Comparison of ENCODE assay signal across 1 cellular context in the genomic region with DNA sequence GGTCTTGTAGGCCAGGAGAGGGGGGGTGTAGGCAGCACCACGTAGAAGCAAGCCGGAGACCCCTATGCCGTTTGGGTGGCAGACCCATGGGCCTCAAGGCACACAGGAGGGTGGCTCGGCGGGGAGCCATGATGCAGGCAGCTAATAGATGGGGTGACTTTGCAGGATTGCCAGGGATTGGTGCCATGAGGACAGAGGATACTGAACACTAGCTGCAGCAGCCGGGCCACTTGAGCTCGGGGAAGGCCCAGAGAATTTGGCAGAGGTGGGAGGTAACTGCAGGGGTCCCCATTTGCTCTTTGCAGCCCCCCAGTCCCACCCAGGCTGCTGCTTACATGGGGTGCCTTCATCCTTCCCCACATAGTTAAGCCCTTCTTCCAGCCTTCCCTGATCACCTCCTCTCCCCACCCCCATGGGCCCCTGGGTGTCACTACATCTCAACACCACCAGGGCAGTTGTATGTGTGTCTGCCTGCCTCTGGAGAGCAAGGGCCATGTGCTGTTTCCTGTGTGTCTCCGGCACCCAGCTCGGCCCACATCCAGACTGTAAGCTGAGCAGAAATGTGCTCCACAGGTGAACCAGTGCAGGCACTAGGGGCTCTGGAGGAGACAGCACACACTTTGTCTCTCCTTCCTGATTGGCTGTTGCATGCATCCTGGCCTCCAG.
A peak's percentile ranks its signal among the peaks of the same experiment; 100 is the strongest.
TF ChIP-seq lines count a peak whose summit lies in the region.

No MANE protein-coding gene starts in this region.

TF ChIP-seq in HepG2, 621 proteins besides CTCF, POLR2A, EP300 and RAD21 (continued from another document):
- TF ChIP-seq, protein P1, sequence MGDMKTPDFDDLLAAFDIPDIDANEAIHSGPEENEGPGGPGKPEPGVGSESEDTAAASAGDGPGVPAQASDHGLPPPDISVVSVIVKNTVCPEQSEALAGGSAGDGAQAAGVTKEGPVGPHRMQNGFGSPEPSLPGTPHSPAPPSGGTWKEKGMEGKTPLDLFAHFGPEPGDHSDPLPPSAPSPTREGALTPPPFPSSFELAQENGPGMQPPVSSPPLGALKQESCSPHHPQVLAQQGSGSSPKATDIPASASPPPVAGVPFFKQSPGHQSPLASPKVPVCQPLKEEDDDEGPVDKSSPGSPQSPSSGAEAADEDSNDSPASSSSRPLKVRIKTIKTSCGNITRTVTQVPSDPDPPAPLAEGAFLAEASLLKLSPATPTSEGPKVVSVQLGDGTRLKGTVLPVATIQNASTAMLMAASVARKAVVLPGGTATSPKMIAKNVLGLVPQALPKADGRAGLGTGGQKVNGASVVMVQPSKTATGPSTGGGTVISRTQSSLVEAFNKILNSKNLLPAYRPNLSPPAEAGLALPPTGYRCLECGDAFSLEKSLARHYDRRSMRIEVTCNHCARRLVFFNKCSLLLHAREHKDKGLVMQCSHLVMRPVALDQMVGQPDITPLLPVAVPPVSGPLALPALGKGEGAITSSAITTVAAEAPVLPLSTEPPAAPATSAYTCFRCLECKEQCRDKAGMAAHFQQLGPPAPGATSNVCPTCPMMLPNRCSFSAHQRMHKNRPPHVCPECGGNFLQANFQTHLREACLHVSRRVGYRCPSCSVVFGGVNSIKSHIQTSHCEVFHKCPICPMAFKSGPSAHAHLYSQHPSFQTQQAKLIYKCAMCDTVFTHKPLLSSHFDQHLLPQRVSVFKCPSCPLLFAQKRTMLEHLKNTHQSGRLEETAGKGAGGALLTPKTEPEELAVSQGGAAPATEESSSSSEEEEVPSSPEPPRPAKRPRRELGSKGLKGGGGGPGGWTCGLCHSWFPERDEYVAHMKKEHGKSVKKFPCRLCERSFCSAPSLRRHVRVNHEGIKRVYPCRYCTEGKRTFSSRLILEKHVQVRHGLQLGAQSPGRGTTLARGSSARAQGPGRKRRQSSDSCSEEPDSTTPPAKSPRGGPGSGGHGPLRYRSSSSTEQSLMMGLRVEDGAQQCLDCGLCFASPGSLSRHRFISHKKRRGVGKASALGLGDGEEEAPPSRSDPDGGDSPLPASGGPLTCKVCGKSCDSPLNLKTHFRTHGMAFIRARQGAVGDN (CRISPR knock-in tag; IDR thresholded peaks at IDR 0.05), result peak; percentile 75
- peak; percentile 18; the same call in 1 of the 2 replicates for TF ChIP-seq TBX2 (CRISPR knock-in tag; IDR thresholded peaks at IDR 0.05; ENCODE audit: borderline replicate concordance)
- peak; percentile 11; the same call in 1 of the 2 replicates for TF ChIP-seq SMC3 (IDR thresholded peaks at IDR 0.05; ENCODE audit: low read length)
- TF ChIP-seq SALL1 (CRISPR knock-in tag; IDR thresholded peaks at IDR 0.05), result 0 out of 2 replicates have a peak, but pooled peaks have one; percentile 35
